In the genomic region with DNA sequence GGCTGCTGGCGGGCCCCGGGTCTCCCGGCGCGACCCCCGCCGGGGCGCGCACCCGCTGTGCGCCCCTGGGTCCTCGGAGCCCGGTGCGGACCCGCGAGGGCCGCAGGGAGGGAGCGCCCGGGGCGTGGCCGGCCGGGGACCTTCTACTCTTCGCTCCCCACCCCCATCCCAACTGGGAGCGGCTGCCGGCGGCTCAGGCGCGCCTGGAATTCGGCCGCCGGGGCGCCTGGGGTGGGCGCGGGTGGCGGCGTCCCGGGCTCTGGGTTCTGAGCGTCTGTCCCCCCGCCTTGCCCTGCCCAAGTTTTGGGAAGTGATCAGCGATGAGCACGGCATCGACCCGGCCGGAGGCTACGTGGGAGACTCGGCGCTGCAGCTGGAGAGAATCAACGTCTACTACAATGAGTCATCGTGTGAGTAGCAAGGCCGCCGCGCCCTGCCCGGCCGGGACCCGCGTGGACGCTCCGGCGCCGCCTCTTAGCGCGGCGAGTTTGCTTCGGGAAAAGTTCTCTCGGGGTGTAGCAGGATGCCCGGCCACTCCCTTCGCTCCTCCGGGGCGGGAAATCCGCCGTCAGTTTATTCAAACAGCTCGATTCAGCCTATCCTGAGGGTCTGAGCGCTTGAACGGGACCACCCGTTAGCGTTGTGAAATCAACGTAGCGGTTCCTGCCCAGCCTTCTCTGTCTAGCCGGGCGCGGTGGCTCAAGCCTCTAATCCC, we compare ENCODE assay signal across 1 cellular context.
TF ChIP-seq lines count a peak whose summit lies in the region.

No MANE protein-coding gene starts in this region.

TF ChIP-seq in H1, 55 proteins besides CTCF, POLR2A, EP300 and RAD21:
- TF ChIP-seq SAP30 (IDR thresholded peaks at IDR 0.05; ENCODE audit: insufficient read depth, insufficient replicate concordance, low read length) (no peak), CTBP2 (IDR thresholded peaks at IDR 0.05; ENCODE audit: borderline replicate concordance, insufficient read depth, insufficient read length, low read length) (no peak), TCF12 (IDR thresholded peaks at IDR 0.05; ENCODE audit: low read depth, low read length) (no peak), ZNF274 (IDR thresholded peaks at IDR 0.05; ENCODE audit: borderline replicate concordance, extremely low read depth, low read length) (no peak), KDM4A (IDR thresholded peaks at IDR 0.05; ENCODE audit: low read depth, low read length, severe bottlenecking) (peak; percentile 96), MAFK (IDR thresholded peaks at IDR 0.05; ENCODE audit: low read depth, low read length) (no peak), CBX8 (IDR thresholded peaks at IDR 0.05; ENCODE audit: borderline replicate concordance, low read depth, low read length) (no peak), TBP (IDR thresholded peaks at IDR 0.05; ENCODE audit: low read depth, low read length) (0 out of 2 replicates have a peak, but pooled peaks have one; percentile 4), KDM1A (IDR thresholded peaks at IDR 0.05; ENCODE audit: borderline replicate concordance, low read length) (0 out of 2 replicates have a peak, but pooled peaks have one; percentile 17), CEBPB (IDR thresholded peaks at IDR 0.05; ENCODE audit: low read depth, low read length) (peak; percentile 74), ASH2L (IDR thresholded peaks at IDR 0.05; ENCODE audit: low read length) (no peak), TAF1 (IDR thresholded peaks at IDR 0.05; ENCODE audit: low read depth, low read length) (no peak; the same call in 1 of the 2 replicates), CREB1 (IDR thresholded peaks at IDR 0.05) (no peak), TEAD4 (IDR thresholded peaks at IDR 0.05; ENCODE audit: low read depth, low read length) (peak; percentile 74), SP1 (IDR thresholded peaks at IDR 0.05; ENCODE audit: low read depth, low read length) (no peak), JUND (IDR thresholded peaks at IDR 0.05; ENCODE audit: low read length) (peak; percentile 42; the same call in 1 of the 2 replicates), HDAC2 (IDR thresholded peaks at IDR 0.05; ENCODE audit: borderline replicate concordance in 1 of 2, low read depth in 2 of 2, low read length in 2 of 2) (peak; percentile 37 to 42; a peak in 1 of 4 replicates), RXRA (IDR thresholded peaks at IDR 0.05; ENCODE audit: insufficient read depth, low read depth, low read length) (no peak), RBBP5 (IDR thresholded peaks at IDR 0.05; ENCODE audit: borderline replicate concordance, low read depth, low read length) (peak; percentile 56; the same call in 1 of the 2 replicates), YY1 (IDR thresholded peaks at IDR 0.05; ENCODE audit: low read depth, low read length) (0 out of 2 replicates have a peak, but pooled peaks have one; percentile 9)
- TF ChIP-seq, protein P1, sequence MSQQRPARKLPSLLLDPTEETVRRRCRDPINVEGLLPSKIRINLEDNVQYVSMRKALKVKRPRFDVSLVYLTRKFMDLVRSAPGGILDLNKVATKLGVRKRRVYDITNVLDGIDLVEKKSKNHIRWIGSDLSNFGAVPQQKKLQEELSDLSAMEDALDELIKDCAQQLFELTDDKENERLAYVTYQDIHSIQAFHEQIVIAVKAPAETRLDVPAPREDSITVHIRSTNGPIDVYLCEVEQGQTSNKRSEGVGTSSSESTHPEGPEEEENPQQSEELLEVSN (IDR thresholded peaks at IDR 0.05): 0 out of 2 replicates have a peak, but pooled peaks have one; percentile 30
- TF ChIP-seq, protein P2, sequence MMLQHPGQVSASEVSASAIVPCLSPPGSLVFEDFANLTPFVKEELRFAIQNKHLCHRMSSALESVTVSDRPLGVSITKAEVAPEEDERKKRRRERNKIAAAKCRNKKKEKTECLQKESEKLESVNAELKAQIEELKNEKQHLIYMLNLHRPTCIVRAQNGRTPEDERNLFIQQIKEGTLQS (IDR thresholded peaks at IDR 0.05; ENCODE audit: insufficient read depth, low read depth, low read length): no peak
